ENCODE assay signal across 21 cellular contexts in the genomic region with DNA sequence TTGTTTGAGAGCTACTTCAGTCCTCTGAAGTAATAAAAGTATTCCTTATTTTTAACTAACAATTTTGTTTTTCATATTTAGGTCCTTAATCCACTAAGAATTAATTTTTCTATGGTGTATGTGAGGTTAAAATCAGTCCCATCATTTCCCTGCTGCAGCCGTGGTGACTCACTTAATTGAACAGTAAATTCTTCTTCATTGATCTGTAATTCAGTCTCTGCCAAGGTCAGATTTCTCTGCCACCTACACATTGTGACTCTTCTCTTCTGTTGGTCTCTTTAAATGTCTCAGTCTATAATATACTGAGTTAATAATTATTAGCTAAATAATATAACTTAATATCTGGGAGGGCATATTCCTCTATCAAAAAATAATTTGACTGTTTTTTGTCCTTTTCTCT.
DNase-seq lines count a peak whose midpoint lies in the region; ATAC-seq, FAIRE-seq and TF ChIP-seq lines count a peak whose summit lies in the region.
"Had no signal": no experiment of that assay in that cellular context is flagged by ENCODE, and none has a peak within 500 bp of the region (broad histone marks: within the 10 kb centered on the region; RNA-seq: fewer than 3 reads in every experiment).

No MANE protein-coding gene starts in this region.

- H3K4me1 Mint-ChIP-seq in natural killer cell treated with Interleukin-12 subunit alpha and Interleukin-12 subunit beta and Interleukin-15 and Interleukin-18, amount 100 ng/mL, for 72 hours (ENCODE audit: low read depth in 2 of 2), result peaks cover 36 to 43% of the 10 kb centered on the region in 2 donors
- H3K4me1 Mint-ChIP-seq in natural killer cell (peaks cover 7 to 22% of the 10 kb centered on the region in 2 donors), endothelial cell (ENCODE audit: unreplicated experiment) (no peaks in the 10 kb centered on the region)

- peaks cover 39% of the 10 kb centered on the region for H3K36me3 Mint-ChIP-seq in natural killer cell treated with Interleukin-12 subunit alpha and Interleukin-12 subunit beta and Interleukin-15 and Interleukin-18, amount 100 ng/mL, for 72 hours
- H3K36me3 Mint-ChIP-seq in natural killer cell, result peaks cover 47% of the 10 kb centered on the region
- peaks cover 39% of the 10 kb centered on the region for H3K36me3 Mint-ChIP-seq in endothelial cell (ENCODE audit: low read depth, unreplicated experiment)

- H3K27ac Mint-ChIP-seq in natural killer cell treated with Interleukin-12 subunit alpha and Interleukin-12 subunit beta and Interleukin-15 and Interleukin-18, amount 100 ng/mL, for 72 hours, result peak overlapping the region; percentile 31 to 42
- H3K27ac Mint-ChIP-seq in natural killer cell, result peak overlapping the region in 1 of 2 donors; percentile 45
- no peak overlapping the region for H3K27ac Mint-ChIP-seq in endothelial cell (ENCODE audit: unreplicated experiment)
- H3K27ac Mint-ChIP-seq: CD4-positive, alpha-beta T cell had no signal

- DNase-seq in natural killer cell treated with Interleukin-12 subunit alpha and Interleukin-12 subunit beta and Interleukin-15 and Interleukin-18, amount 100 ng/mL, for 72 hours (ENCODE audit: low spot score), result no peak
- DNase-seq in natural killer cell (no peak), NCI-H69 (lab: John Stamatoyannopoulos, UW) (peak; percentile 12), D341Med (ENCODE audit: low spot score) (no peak), endothelial cell (ENCODE audit: low spot score) (no peak)
- DNase-seq in stimulated activated CD4-positive, alpha-beta T cell treated with anti-CD3 and anti-CD28 coated beads, Interleukin-15, amount 100 ng/mL, for 24 hours, result no peak
- DNase-seq: AML-193; CD4-positive, alpha-beta T cell; GF-D8; Karpas-422; NCI-H1105 treated with DMSO at 0.1 percent for 48 hours; NCI-H1694; NCI-H2029 treated with DMSO at 0.1 percent for 48 hours; NCI-H446 treated with DMSO at 0.1 percent for 48 hours; NCI-H526; SHP77 had no signal

- peak; percentile 45 for FAIRE-seq in islet of Langerhans (lab: Jason Lieb, UNC)
- FAIRE-seq: GM12892, GM19239, H54 had no signal

- H3K9me3 Mint-ChIP-seq in natural killer cell treated with Interleukin-12 subunit alpha and Interleukin-12 subunit beta and Interleukin-15 and Interleukin-18, amount 100 ng/mL, for 72 hours, result no peaks in the 10 kb centered on the region
- H3K9me3 Mint-ChIP-seq in natural killer cell (no peaks in the 10 kb centered on the region), endothelial cell (ENCODE audit: unreplicated experiment) (no peaks in the 10 kb centered on the region)
- H3K9me3 Mint-ChIP-seq: CD4-positive, alpha-beta T cell had no signal

- H3K4me3 Mint-ChIP-seq in natural killer cell treated with Interleukin-12 subunit alpha and Interleukin-12 subunit beta and Interleukin-15 and Interleukin-18, amount 100 ng/mL, for 72 hours, result no peak overlapping the region
- no peak overlapping the region for H3K4me3 Mint-ChIP-seq in natural killer cell
- H3K4me3 Mint-ChIP-seq in endothelial cell (ENCODE audit: unreplicated experiment), result no peak overlapping the region
- H3K4me3 Mint-ChIP-seq: CD4-positive, alpha-beta T cell had no signal

- TF ChIP-seq CTCF in natural killer cell (IDR thresholded peaks at IDR 0.05), result no peak
- TF ChIP-seq CTCF in endothelial cell (IDR thresholded peaks at IDR 0.05; ENCODE audit: unreplicated experiment), result no peak

- intact Hi-C loops in natural killer cell (cut with micrococcal nuclease), result no loop called here

- H3K27me3 Mint-ChIP-seq in natural killer cell treated with Interleukin-12 subunit alpha and Interleukin-12 subunit beta and Interleukin-15 and Interleukin-18, amount 100 ng/mL, for 72 hours, result no peaks in the 10 kb centered on the region
- H3K27me3 Mint-ChIP-seq in natural killer cell (ENCODE audit: low read depth in 2 of 2), result no peaks in the 10 kb centered on the region
- no peaks in the 10 kb centered on the region for H3K27me3 Mint-ChIP-seq in endothelial cell (ENCODE audit: unreplicated experiment)
- H3K27me3 Mint-ChIP-seq: CD4-positive, alpha-beta T cell had no signal

- no peak for ATAC-seq in natural killer cell treated with Interleukin-12 subunit alpha and Interleukin-12 subunit beta and Interleukin-15 and Interleukin-18, amount 100 ng/mL, for 72 hours
- no peak for ATAC-seq in natural killer cell
- ATAC-seq: Panc1 had no signal
